20 cellular contexts compared by ENCODE assay signal in the genomic region with DNA sequence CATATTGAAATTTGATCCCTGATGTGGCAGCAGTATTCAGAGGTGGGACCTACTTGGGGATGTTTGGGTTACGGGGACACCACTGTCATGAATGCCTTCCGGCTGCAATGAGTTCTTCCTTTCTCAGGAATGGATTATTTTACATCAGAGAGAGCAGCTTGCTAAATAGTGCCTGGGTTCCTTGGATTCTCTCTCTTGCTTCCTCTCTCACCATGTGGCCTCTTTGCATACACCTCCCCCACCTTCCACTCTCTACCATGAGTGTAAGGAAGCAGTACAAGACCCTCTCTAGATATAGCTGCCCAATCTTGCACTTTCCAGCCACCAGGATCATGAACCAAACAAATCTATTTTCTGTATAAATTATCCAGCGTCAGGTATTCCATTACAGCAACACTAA.
"Had no signal": no experiment of that assay in that cellular context is flagged by ENCODE, and none has a peak within 500 bp of the region (broad histone marks: within the 10 kb centered on the region; RNA-seq: fewer than 3 reads in every experiment).

No MANE protein-coding gene starts in this region.

- H3K4me3 ChIP-seq: body of pancreas, cardiac muscle cell, heart left ventricle, left ventricle myocardium inferior, neural progenitor cell, transverse colon had no signal

- ATAC-seq: body of pancreas; heart left ventricle; naive thymus-derived CD8-positive, alpha-beta T cell; sciatic nerve; stimulated activated memory B cell treated with anti-CD40 and anti-IgM and Interleukin-4, amounts not matched to agents 10 μg/mL and 1 μg/mL and 100 μg/mL, for 72 hours had no signal

- H3K27me3 ChIP-seq: body of pancreas, cardiac muscle cell, heart left ventricle, neural progenitor cell, transverse colon had no signal

- DNase-seq: activated CD4-positive, alpha-beta T cell treated with anti-CD3 and anti-CD28 coated beads, Interleukin-2, amount 50 U/mL, for 48 hours; activated effector memory CD4-positive, alpha-beta T cell treated with anti-CD3 and anti-CD28 coated beads, Interleukin-2, amount 50 U/mL, for 16 hours; activated naive CD4-positive, alpha-beta T cell treated with anti-CD3 and anti-CD28 coated beads, Interleukin-2, amount 10 ng/mL, durations not matched to agents 7 days and 5 days; amygdala; body of pancreas; heart left ventricle; kidney glomerular epithelial cell; left ventricle myocardium inferior; small intestine; stimulated activated CD4-positive, alpha-beta T cell treated with anti-CD3 and anti-CD28 coated beads, Interleukin-2, amount 100 ng/mL, for 24 hours; transverse colon; WERI-Rb-1 had no signal

- H2AFZ ChIP-seq: neural progenitor cell had no signal

- H3K36me3 ChIP-seq: cardiac muscle cell, heart left ventricle, left ventricle myocardium inferior, neural progenitor cell, transverse colon, WERI-Rb-1 had no signal

- H3K27ac ChIP-seq: body of pancreas, cardiac muscle cell, heart left ventricle, left ventricle myocardium inferior, neural progenitor cell, transverse colon, WERI-Rb-1 had no signal

- H3K4me2 ChIP-seq: neural progenitor cell had no signal

- H3K4me1 ChIP-seq: body of pancreas, heart left ventricle, left ventricle myocardium inferior, neural progenitor cell, transverse colon had no signal

- H3K36me3 Mint-ChIP-seq: activated naive CD4-positive, alpha-beta T cell treated with anti-CD3 and anti-CD28 coated beads, Interleukin-2, amount 10 ng/mL, durations not matched to agents 7 days and 5 days; mesothelial cell of epicardium; naive thymus-derived CD8-positive, alpha-beta T cell; neural progenitor cell; stimulated activated memory B cell treated with anti-CD40 and anti-IgM and Interleukin-4, amounts not matched to agents 10 μg/mL and 1 μg/mL and 100 μg/mL, for 72 hours had no signal

- H3K9ac ChIP-seq: neural progenitor cell had no signal

- H3K27me3 Mint-ChIP-seq: naive thymus-derived CD8-positive, alpha-beta T cell; stimulated activated memory B cell treated with anti-CD40 and anti-IgM and Interleukin-4, amounts not matched to agents 10 μg/mL and 1 μg/mL and 100 μg/mL, for 72 hours had no signal

- H3K4me1 Mint-ChIP-seq: activated naive CD4-positive, alpha-beta T cell treated with anti-CD3 and anti-CD28 coated beads, Interleukin-2, amount 10 ng/mL, durations not matched to agents 7 days and 5 days; mesothelial cell of epicardium; naive thymus-derived CD8-positive, alpha-beta T cell; neural progenitor cell; stimulated activated memory B cell treated with anti-CD40 and anti-IgM and Interleukin-4, amounts not matched to agents 10 μg/mL and 1 μg/mL and 100 μg/mL, for 72 hours had no signal

- H3K4me3 Mint-ChIP-seq: activated naive CD4-positive, alpha-beta T cell treated with anti-CD3 and anti-CD28 coated beads, Interleukin-2, amount 10 ng/mL, durations not matched to agents 7 days and 5 days; mesothelial cell of epicardium; naive thymus-derived CD8-positive, alpha-beta T cell; neural progenitor cell; stimulated activated memory B cell treated with anti-CD40 and anti-IgM and Interleukin-4, amounts not matched to agents 10 μg/mL and 1 μg/mL and 100 μg/mL, for 72 hours had no signal

- FAIRE-seq: endometrium, small intestine, urothelium cell line had no signal

- H3K27ac Mint-ChIP-seq: activated naive CD4-positive, alpha-beta T cell treated with anti-CD3 and anti-CD28 coated beads, Interleukin-2, amount 10 ng/mL, durations not matched to agents 7 days and 5 days; mesothelial cell of epicardium; neural progenitor cell; stimulated activated memory B cell treated with anti-CD40 and anti-IgM and Interleukin-4, amounts not matched to agents 10 μg/mL and 1 μg/mL and 100 μg/mL, for 72 hours had no signal

- H3K9me3 Mint-ChIP-seq: activated naive CD4-positive, alpha-beta T cell treated with anti-CD3 and anti-CD28 coated beads, Interleukin-2, amount 10 ng/mL, durations not matched to agents 7 days and 5 days; naive thymus-derived CD8-positive, alpha-beta T cell; stimulated activated memory B cell treated with anti-CD40 and anti-IgM and Interleukin-4, amounts not matched to agents 10 μg/mL and 1 μg/mL and 100 μg/mL, for 72 hours had no signal

- H3K9me3 ChIP-seq: body of pancreas, heart left ventricle, left ventricle myocardium inferior, transverse colon had no signal
